ENCODE assay signal across 10 cellular contexts in the genomic region with DNA sequence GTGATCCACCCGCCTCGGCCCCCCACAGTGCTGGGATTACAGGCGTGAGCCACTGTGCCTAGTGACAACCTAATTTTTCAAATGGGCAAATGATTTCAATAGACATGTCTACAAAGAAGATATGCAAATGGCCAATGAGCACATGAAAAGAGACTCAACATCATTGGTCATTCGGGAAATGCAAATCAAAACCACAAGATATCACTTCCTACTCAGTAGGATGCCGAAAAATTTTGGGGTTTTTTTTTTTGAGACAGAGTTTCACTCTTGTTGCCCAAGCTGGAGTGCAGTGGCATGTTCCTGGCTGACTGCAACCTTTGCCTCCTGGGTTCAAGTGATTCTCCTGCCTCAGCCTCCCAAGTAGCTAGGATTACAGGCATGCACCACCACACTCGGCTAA. TPM values are rescaled to one million over a fixed set of nuclear protein-coding genes. Genes with fewer than 3 reads are reported as not detected.
A peak's percentile ranks its signal among the peaks of the same experiment; 100 is the strongest.
DNase-seq lines count a peak whose midpoint lies in the region; ATAC-seq and TF ChIP-seq lines count a peak whose summit lies in the region.
"Not testable (repeated sequence)": the region's sequence is repeated elsewhere in the genome, so short reads cannot be mapped to it uniquely, and the experiment has no call there.
"Had no signal": no experiment of that assay in that cellular context is flagged by ENCODE, and none has a peak within 500 bp of the region (broad histone marks: within the 10 kb centered on the region; RNA-seq: fewer than 3 reads in every experiment).

No MANE protein-coding gene starts in this region.

- H3K4me1 ChIP-seq in MM.1S (ENCODE audit: low read length): not testable (repeated sequence)

- not testable (repeated sequence) for H3K4me1 Mint-ChIP-seq in activated T-helper 17 cell treated with anti-CD3 and anti-CD28 coated beads, Interleukin-2, amount 50 U/mL, for 72 hours; stimulated activated naive B cell treated with anti-CD40 and anti-IgM and Interleukin-4, amounts not matched to agents 10 μg/mL and 1 μg/mL and 100 μg/mL, for 72 hours

- not testable (repeated sequence) for H3F3A ChIP-seq in MM.1S (ENCODE audit: insufficient read depth, low read length)

- ATAC-seq in GM19468 (IDR thresholded peaks at IDR 0.05; ENCODE audit: extremely low read depth, unreplicated experiment): peak; percentile 32
- peak; percentile 46 for ATAC-seq in activated T-helper 17 cell treated with anti-CD3 and anti-CD28 coated beads, Interleukin-2, amount 50 U/mL, for 72 hours (replicated peaks)
- ATAC-seq in stimulated activated naive B cell treated with anti-CD40 and anti-IgM and Interleukin-4, amounts not matched to agents 10 μg/mL and 1 μg/mL and 100 μg/mL, for 72 hours (replicated peaks): peak; percentile 41 to 58

- H3K9me2 ChIP-seq in MM.1S (replicated peaks; ENCODE audit: insufficient read depth, low read length): not testable (repeated sequence)

- not testable (repeated sequence) for H3K36me3 Mint-ChIP-seq in activated T-helper 17 cell treated with anti-CD3 and anti-CD28 coated beads, Interleukin-2, amount 50 U/mL, for 72 hours (ENCODE audit: low read depth); stimulated activated naive B cell treated with anti-CD40 and anti-IgM and Interleukin-4, amounts not matched to agents 10 μg/mL and 1 μg/mL and 100 μg/mL, for 72 hours

- H3K9me3 ChIP-seq in MM.1S (replicated peaks; ENCODE audit: insufficient read depth, low read length): not testable (repeated sequence)

- not testable (repeated sequence) for TF ChIP-seq CTCF in GM12865 (IDR thresholded peaks at IDR 0.05; ENCODE audit: insufficient read depth, low read depth, low read length, missing control alignments); MM.1S (IDR thresholded peaks at IDR 0.05; ENCODE audit: low read length)

- not testable (repeated sequence) for H3K27me3 Mint-ChIP-seq in activated T-helper 17 cell treated with anti-CD3 and anti-CD28 coated beads, Interleukin-2, amount 50 U/mL, for 72 hours; stimulated activated naive B cell treated with anti-CD40 and anti-IgM and Interleukin-4, amounts not matched to agents 10 μg/mL and 1 μg/mL and 100 μg/mL, for 72 hours

- H3K4me2 ChIP-seq in MM.1S (ENCODE audit: low read depth, low read length): not testable (repeated sequence)

- H3K36me3 ChIP-seq in MM.1S (replicated peaks; ENCODE audit: insufficient read depth, low read length): not testable (repeated sequence)

- not testable (repeated sequence) for H3K79me2 ChIP-seq in MM.1S (ENCODE audit: low read length)

- not testable (repeated sequence) for H3K27ac ChIP-seq in MM.1S (ENCODE audit: low read length)

- DNase-seq in GM12865 (ENCODE audit: low read depth) (peak; percentile 14), MM.1S (peak; percentile 21), NAMALWA (ENCODE audit: low spot score) (peak; percentile 22), mesenteric fat pad (ENCODE audit: low spot score) (peak; percentile 12)
- not testable (repeated sequence) for DNase-seq in stimulated activated naive B cell treated with anti-CD40 and anti-IgM and Interleukin-4, amounts not matched to agents 10 μg/mL and 1 μg/mL and 100 μg/mL, for 72 hours

- H3K27ac Mint-ChIP-seq in activated T-helper 17 cell treated with anti-CD3 and anti-CD28 coated beads, Interleukin-2, amount 50 U/mL, for 72 hours; stimulated activated naive B cell treated with anti-CD40 and anti-IgM and Interleukin-4, amounts not matched to agents 10 μg/mL and 1 μg/mL and 100 μg/mL, for 72 hours: not testable (repeated sequence)

- H3K4me3 Mint-ChIP-seq in activated T-helper 17 cell treated with anti-CD3 and anti-CD28 coated beads, Interleukin-2, amount 50 U/mL, for 72 hours; stimulated activated naive B cell treated with anti-CD40 and anti-IgM and Interleukin-4, amounts not matched to agents 10 μg/mL and 1 μg/mL and 100 μg/mL, for 72 hours: not testable (repeated sequence)

- not testable (repeated sequence) for H3K4me3 ChIP-seq in GM12865 (ENCODE audit: low read depth, low read length); MM.1S (ENCODE audit: low read length)

- not testable (repeated sequence) for H3K27me3 ChIP-seq in MM.1S (replicated peaks; ENCODE audit: insufficient read depth, low read length)

- not testable (repeated sequence) for H2AFZ ChIP-seq in MM.1S (ENCODE audit: low read length)

- H4K20me1 ChIP-seq in MM.1S (ENCODE audit: insufficient read depth, low read length): not testable (repeated sequence)

- H3K9ac ChIP-seq in MM.1S (ENCODE audit: low read length): not testable (repeated sequence)

- not testable (repeated sequence) for H3K9me3 Mint-ChIP-seq in activated T-helper 17 cell treated with anti-CD3 and anti-CD28 coated beads, Interleukin-2, amount 50 U/mL, for 72 hours; stimulated activated naive B cell treated with anti-CD40 and anti-IgM and Interleukin-4, amounts not matched to agents 10 μg/mL and 1 μg/mL and 100 μg/mL, for 72 hours

RNA-seq across cellular contexts. Expression of gene SVOPL, which starts 13.1 kb away (rescaled TPM):
- total RNA-seq in activated T-helper 17 cell treated with anti-CD3 and anti-CD28 coated beads, Interleukin-2, amount 50 U/mL, for 72 hours: not detected
- total RNA-seq in mesenteric fat pad: not detected
- total RNA-seq: A172; B cell; CD4-positive, alpha-beta T cell had no signal
